19 cellular contexts compared by ENCODE assay signal in the genomic region with DNA sequence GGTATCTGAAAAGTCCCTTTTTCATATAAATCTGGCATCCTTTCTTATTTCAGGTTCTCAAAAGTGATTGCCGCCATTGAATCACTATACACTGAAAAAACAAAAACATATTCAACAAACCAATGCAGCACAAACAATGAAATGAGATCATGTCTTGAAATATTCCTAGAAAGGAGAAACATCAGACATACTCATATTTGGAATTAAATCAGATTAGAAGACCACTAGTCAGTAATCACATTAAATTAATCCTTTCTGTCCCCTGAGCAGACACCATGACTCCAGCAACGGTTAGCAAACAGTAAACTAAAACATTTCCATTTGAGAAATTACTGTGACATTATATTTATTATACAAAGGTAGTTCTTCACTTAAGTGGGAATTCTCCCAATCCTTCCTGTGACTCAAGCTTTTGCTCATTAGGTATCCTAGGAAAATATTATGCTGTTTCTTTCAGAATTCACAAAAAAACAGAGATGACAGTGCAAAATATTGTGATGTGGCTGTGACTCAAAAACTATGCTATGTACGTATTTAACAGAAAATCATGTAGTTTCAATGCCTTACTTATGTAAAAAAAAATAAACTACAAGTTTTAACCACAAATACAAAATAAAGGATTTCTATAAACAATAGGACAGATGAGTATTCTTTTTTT. TPM values are rescaled to one million over a fixed set of nuclear protein-coding genes. Genes with fewer than 3 reads are reported as not detected.
A peak's percentile ranks its signal among the peaks of the same experiment; 100 is the strongest.
DNase-seq lines count a peak whose midpoint lies in the region; ATAC-seq and TF ChIP-seq lines count a peak whose summit lies in the region.
"Had no signal": no experiment of that assay in that cellular context is flagged by ENCODE, and none has a peak within 500 bp of the region (broad histone marks: within the 10 kb centered on the region; RNA-seq: fewer than 3 reads in every experiment).

No MANE protein-coding gene starts in this region.

- no peak overlapping the region for H2BK120ac ChIP-seq in mesenchymal stem cell (ENCODE audit: low read depth, low read length)

- H2BK12ac ChIP-seq in mesenchymal stem cell (ENCODE audit: low read length in 2 of 2) = no peak overlapping the region

- TF ChIP-seq POLR2A in esophagus muscularis mucosa (IDR thresholded peaks at IDR 0.05; ENCODE audit: low read depth) = no peak

- peaks cover 17% of the 10 kb centered on the region for H3K4me1 ChIP-seq in endocrine pancreas (ENCODE audit: control insufficient read depth, insufficient read depth, low read length)
- H3K4me1 ChIP-seq in mesenchymal stem cell (ENCODE audit: control insufficient read depth, insufficient read depth, low read depth, low read length) = no peaks in the 10 kb centered on the region
- H3K4me1 ChIP-seq in esophagus muscularis mucosa = no peaks in the 10 kb centered on the region

- peaks cover 10% of the 10 kb centered on the region for H3K79me1 ChIP-seq in mesenchymal stem cell (replicated peaks; ENCODE audit: low read length, poor library complexity, severe bottlenecking)

- H3K9me3 ChIP-seq in endocrine pancreas (ENCODE audit: control insufficient read depth, low read length) = no peaks in the 10 kb centered on the region
- no peaks in the 10 kb centered on the region for H3K9me3 ChIP-seq in mesenchymal stem cell (ENCODE audit: control insufficient read depth, low read length)
- H3K9me3 ChIP-seq in esophagus muscularis mucosa = no peaks in the 10 kb centered on the region

- H2AFZ ChIP-seq in mesenchymal stem cell (ENCODE audit: low read depth, low read length) = no peak overlapping the region

- H4K91ac ChIP-seq in mesenchymal stem cell (ENCODE audit: low read length) = no peak overlapping the region

- H3K36me3 ChIP-seq in endocrine pancreas (ENCODE audit: control insufficient read depth, insufficient read depth, low read length) = peaks cover 2% of the 10 kb centered on the region
- H3K36me3 ChIP-seq in mesenchymal stem cell (ENCODE audit: control insufficient read depth in 1 of 2, insufficient read depth in 2 of 2, low read depth in 1 of 2, low read length in 2 of 2) = peaks cover 0 to 3% of the 10 kb centered on the region in 2 experiments
- H3K36me3 ChIP-seq in esophagus muscularis mucosa = peaks cover 0 to 9% (median 2%) of the 10 kb centered on the region in 4 donors

- H3K4ac ChIP-seq in mesenchymal stem cell (ENCODE audit: low read depth in 1 of 2, low read length in 2 of 2) = no peak overlapping the region

- H4K8ac ChIP-seq in mesenchymal stem cell (ENCODE audit: low read length) = no peak overlapping the region

- 100% methylated on average over 1 of the region's 3 CpGs for WGBS in mesenchymal stem cell
- WGBS in esophagus muscularis mucosa = 74% methylated on average over 3 of the region's 3 CpGs

- no peak overlapping the region for H3K14ac ChIP-seq in mesenchymal stem cell (ENCODE audit: low read length in 2 of 2)

- H3K4me3 ChIP-seq in endocrine pancreas (ENCODE audit: control insufficient read depth, insufficient read depth, low read length) = peak overlapping the region; percentile 14
- H3K4me3 ChIP-seq in mesenchymal stem cell (ENCODE audit: insufficient read depth in 1 of 2, low read depth in 1 of 2, low read length in 2 of 2) = no peak overlapping the region
- H3K4me3 ChIP-seq in esophagus muscularis mucosa = no peak overlapping the region
- H3K4me3 ChIP-seq: K562 had no signal

- H3K18ac ChIP-seq in mesenchymal stem cell (ENCODE audit: low read depth in 1 of 2, low read length in 2 of 2) = no peak overlapping the region

- intact Hi-C loops in esophagus muscularis mucosa (cut with DNase I) = no loop called here

- ATAC-seq in GM19035 (IDR thresholded peaks at IDR 0.05; ENCODE audit: unreplicated experiment) (no peak), HG02798 (IDR thresholded peaks at IDR 0.05; ENCODE audit: poor library complexity, unreplicated experiment) (no peak)
- ATAC-seq: K562, T-cell had no signal

- H3K27me3 ChIP-seq in endocrine pancreas (ENCODE audit: control insufficient read depth, insufficient read depth, low read length) (no peaks in the 10 kb centered on the region), mesenchymal stem cell (ENCODE audit: control insufficient read depth in 1 of 2, insufficient read depth in 1 of 2, low read length in 2 of 2) (no peaks in the 10 kb centered on the region), esophagus muscularis mucosa (no peaks in the 10 kb centered on the region)

- H3K9ac ChIP-seq in endocrine pancreas (ENCODE audit: control insufficient read depth, insufficient read depth, low read length) (no peak overlapping the region), mesenchymal stem cell (ENCODE audit: low read length) (peak overlapping the region; percentile 8)

- no peak overlapping the region for H2AK5ac ChIP-seq in mesenchymal stem cell (ENCODE audit: low read length, severe bottlenecking)

- no peak overlapping the region for H3K4me2 ChIP-seq in mesenchymal stem cell (ENCODE audit: low read length, poor library complexity, severe bottlenecking)

- TF ChIP-seq EP300 in esophagus muscularis mucosa (IDR thresholded peaks at IDR 0.05) = no peak

- DNase-seq in D341Med (ENCODE audit: low spot score) (peak; percentile 40), RKO (ENCODE audit: low spot score) (peak; percentile 0), mesenchymal stem cell (no peak), AML-193 (lab: John Stamatoyannopoulos, UW) (no peak), esophagus muscularis mucosa (ENCODE audit: extremely low spot score) (no peak)
- DNase-seq: ACHN; CD4-positive, alpha-beta T cell; GF-D8; H7; MV-4-11; NCI-H1436; NCI-H2081 treated with DMSO at 0.1 percent for 48 hours; NCI-H510A; NCI-H774; T-cell had no signal

- TF ChIP-seq CTCF in esophagus muscularis mucosa (IDR thresholded peaks at IDR 0.05) = no peak

- no peak overlapping the region for H3K27ac ChIP-seq in mesenchymal stem cell (ENCODE audit: low read length, poor library complexity, severe bottlenecking)
- no peak overlapping the region for H3K27ac ChIP-seq in esophagus muscularis mucosa (replicated peaks in 1 of 4)

- no peak overlapping the region for H2BK15ac ChIP-seq in mesenchymal stem cell (ENCODE audit: low read depth, poor library complexity, severe bottlenecking)

- H2BK5ac ChIP-seq in mesenchymal stem cell (ENCODE audit: low read depth, low read length, poor library complexity, severe bottlenecking) = no peak overlapping the region

- no peak overlapping the region for H3K23ac ChIP-seq in mesenchymal stem cell (ENCODE audit: low read length in 2 of 2)

RNA-seq across cellular contexts. Expression of gene CPNE8, which starts 29.7 kb away (rescaled TPM):
- 16.9 TPM for polyA plus RNA-seq in mesenchymal stem cell (2013, experiment 1 of 2)
- 18.5 TPM for polyA plus RNA-seq in mesenchymal stem cell (2013, experiment 2 of 2)
- total RNA-seq in esophagus muscularis mucosa = 10 to 100 TPM; 12.8 to 34.0 (median 21.3) TPM

Comparison
In these comparisons a context has a peak if more than half of its experiments do, and no peak if none do; other contexts are left out.
1. DNase-seq: peak in D341Med (single experiment) and RKO (single experiment); none in mesenchymal stem cell (single experiment), AML-193 (0 of 2) and esophagus muscularis mucosa (single experiment).